Comparison of ENCODE assay signal across 1 cellular context in the genomic region with DNA sequence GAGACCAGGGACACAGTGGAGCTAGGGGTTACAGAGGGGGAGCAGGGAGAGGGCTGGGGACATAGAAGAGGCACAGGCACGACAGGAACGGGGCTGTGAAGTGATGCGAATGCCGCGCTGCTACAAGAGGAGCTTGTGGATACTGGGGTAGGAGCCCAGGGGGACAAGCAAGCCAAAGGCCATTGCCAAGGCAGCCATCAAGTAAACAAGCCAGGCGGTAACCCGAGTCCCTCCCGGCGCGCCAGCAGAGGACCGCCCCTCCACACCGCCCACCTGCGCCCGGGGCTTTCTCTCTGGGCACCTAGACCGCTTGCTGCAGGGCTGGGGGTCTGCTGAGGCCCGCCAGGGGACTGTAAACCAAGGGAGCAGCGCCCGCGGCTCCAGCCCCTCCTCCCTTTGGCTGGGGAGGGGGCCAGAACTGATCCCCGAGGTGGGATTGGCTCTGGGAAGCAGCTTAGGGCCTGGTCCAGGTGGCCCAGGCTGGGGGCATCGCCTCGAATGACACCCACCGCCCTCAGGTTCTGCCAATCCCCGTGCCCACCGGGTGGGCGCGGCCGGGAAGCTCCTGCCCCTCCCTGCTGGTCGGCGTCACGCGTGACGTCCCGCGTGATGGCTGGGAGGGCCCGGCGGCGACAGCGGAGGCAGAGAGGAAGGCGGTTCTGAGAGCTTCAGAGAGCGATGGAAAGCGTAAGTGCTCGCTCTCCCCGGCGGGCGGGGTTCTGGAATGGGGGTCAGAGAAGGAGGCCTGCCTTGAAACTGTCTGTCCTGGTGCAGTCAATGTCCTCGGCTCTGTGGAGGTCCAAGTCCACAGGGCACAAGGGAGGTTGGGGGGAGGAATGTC.
TF ChIP-seq lines count a peak whose summit lies in the region.

No MANE protein-coding gene starts in this region.

TF ChIP-seq in HEK293, 187 proteins besides CTCF, POLR2A, EP300 and RAD21 (continued from another document and continues in another):
- TF ChIP-seq MEIS1 (CRISPR knock-in tag; IDR thresholded peaks at IDR 0.05; ENCODE audit: borderline replicate concordance), result no peak
- TF ChIP-seq ZNF596 (tag by site-specific recombination; IDR thresholded peaks at IDR 0.05), result no peak
- TF ChIP-seq ZNF843 (tag by site-specific recombination; IDR thresholded peaks at IDR 0.05), result no peak
- no peak; the same call in 1 of the 2 replicates for TF ChIP-seq ZNF146 (tag by site-specific recombination; IDR thresholded peaks at IDR 0.05)
- peak; percentile 24 for TF ChIP-seq ZBTB26 (tag by site-specific recombination; optimal IDR thresholded peaks at IDR 0.05)
- no peak for TF ChIP-seq ZNF423 (tag by site-specific recombination; IDR thresholded peaks at IDR 0.05)
- TF ChIP-seq, protein P1, sequence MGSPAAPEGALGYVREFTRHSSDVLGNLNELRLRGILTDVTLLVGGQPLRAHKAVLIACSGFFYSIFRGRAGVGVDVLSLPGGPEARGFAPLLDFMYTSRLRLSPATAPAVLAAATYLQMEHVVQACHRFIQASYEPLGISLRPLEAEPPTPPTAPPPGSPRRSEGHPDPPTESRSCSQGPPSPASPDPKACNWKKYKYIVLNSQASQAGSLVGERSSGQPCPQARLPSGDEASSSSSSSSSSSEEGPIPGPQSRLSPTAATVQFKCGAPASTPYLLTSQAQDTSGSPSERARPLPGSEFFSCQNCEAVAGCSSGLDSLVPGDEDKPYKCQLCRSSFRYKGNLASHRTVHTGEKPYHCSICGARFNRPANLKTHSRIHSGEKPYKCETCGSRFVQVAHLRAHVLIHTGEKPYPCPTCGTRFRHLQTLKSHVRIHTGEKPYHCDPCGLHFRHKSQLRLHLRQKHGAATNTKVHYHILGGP (tag by site-specific recombination; IDR thresholded peaks at IDR 0.05), result no peak
- TF ChIP-seq ZNF239 (tag by site-specific recombination; IDR thresholded peaks at IDR 0.05), result no peak
- TF ChIP-seq ZNF549 (tag by site-specific recombination; IDR thresholded peaks at IDR 0.05), result no peak
- TF ChIP-seq ZNF76 (tag by site-specific recombination; IDR thresholded peaks at IDR 0.05; ENCODE audit: borderline replicate concordance, low read depth), result 0 out of 2 replicates have a peak, but pooled peaks have one; percentile 2
- TF ChIP-seq PRDM6 (tag by site-specific recombination; IDR thresholded peaks at IDR 0.05), result no peak
- peak; percentile 32; the same call in 1 of the 2 replicates for TF ChIP-seq EGR2 (tag by site-specific recombination; IDR thresholded peaks at IDR 0.05; ENCODE audit: low read depth)
- peak; percentile 45 for TF ChIP-seq GLIS2 (tag by site-specific recombination; IDR thresholded peaks at IDR 0.05)
- TF ChIP-seq ZNF248 (tag by site-specific recombination; IDR thresholded peaks at IDR 0.05), result no peak
- TF ChIP-seq GLIS1 (tag by site-specific recombination; IDR thresholded peaks at IDR 0.05), result peak; percentile 89
- no peak for TF ChIP-seq ZSCAN16 (tag by site-specific recombination; IDR thresholded peaks at IDR 0.05)
- no peak for TF ChIP-seq ZNF37A (tag by site-specific recombination; IDR thresholded peaks at IDR 0.05)
- TF ChIP-seq ZNF560 (tag by site-specific recombination; IDR thresholded peaks at IDR 0.05; ENCODE audit: borderline replicate concordance), result no peak
- TF ChIP-seq, protein P2, sequence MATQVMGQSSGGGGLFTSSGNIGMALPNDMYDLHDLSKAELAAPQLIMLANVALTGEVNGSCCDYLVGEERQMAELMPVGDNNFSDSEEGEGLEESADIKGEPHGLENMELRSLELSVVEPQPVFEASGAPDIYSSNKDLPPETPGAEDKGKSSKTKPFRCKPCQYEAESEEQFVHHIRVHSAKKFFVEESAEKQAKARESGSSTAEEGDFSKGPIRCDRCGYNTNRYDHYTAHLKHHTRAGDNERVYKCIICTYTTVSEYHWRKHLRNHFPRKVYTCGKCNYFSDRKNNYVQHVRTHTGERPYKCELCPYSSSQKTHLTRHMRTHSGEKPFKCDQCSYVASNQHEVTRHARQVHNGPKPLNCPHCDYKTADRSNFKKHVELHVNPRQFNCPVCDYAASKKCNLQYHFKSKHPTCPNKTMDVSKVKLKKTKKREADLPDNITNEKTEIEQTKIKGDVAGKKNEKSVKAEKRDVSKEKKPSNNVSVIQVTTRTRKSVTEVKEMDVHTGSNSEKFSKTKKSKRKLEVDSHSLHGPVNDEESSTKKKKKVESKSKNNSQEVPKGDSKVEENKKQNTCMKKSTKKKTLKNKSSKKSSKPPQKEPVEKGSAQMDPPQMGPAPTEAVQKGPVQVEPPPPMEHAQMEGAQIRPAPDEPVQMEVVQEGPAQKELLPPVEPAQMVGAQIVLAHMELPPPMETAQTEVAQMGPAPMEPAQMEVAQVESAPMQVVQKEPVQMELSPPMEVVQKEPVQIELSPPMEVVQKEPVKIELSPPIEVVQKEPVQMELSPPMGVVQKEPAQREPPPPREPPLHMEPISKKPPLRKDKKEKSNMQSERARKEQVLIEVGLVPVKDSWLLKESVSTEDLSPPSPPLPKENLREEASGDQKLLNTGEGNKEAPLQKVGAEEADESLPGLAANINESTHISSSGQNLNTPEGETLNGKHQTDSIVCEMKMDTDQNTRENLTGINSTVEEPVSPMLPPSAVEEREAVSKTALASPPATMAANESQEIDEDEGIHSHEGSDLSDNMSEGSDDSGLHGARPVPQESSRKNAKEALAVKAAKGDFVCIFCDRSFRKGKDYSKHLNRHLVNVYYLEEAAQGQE (tag by site-specific recombination; IDR thresholded peaks at IDR 0.05), result no peak
- no peak for TF ChIP-seq KLF17 (tag by site-specific recombination; IDR thresholded peaks at IDR 0.05)
- no peak for TF ChIP-seq ZNF138 (tag by site-specific recombination; IDR thresholded peaks at IDR 0.05; ENCODE audit: borderline replicate concordance)
- peak; percentile 89 for TF ChIP-seq HIC1 (tag by site-specific recombination; IDR thresholded peaks at IDR 0.05)
- peak; percentile 95 for TF ChIP-seq PRDM4 (tag by site-specific recombination; IDR thresholded peaks at IDR 0.05)
- TF ChIP-seq ZBTB48 (tag by site-specific recombination; IDR thresholded peaks at IDR 0.05), result peak; percentile 70
- TF ChIP-seq, protein P3, sequence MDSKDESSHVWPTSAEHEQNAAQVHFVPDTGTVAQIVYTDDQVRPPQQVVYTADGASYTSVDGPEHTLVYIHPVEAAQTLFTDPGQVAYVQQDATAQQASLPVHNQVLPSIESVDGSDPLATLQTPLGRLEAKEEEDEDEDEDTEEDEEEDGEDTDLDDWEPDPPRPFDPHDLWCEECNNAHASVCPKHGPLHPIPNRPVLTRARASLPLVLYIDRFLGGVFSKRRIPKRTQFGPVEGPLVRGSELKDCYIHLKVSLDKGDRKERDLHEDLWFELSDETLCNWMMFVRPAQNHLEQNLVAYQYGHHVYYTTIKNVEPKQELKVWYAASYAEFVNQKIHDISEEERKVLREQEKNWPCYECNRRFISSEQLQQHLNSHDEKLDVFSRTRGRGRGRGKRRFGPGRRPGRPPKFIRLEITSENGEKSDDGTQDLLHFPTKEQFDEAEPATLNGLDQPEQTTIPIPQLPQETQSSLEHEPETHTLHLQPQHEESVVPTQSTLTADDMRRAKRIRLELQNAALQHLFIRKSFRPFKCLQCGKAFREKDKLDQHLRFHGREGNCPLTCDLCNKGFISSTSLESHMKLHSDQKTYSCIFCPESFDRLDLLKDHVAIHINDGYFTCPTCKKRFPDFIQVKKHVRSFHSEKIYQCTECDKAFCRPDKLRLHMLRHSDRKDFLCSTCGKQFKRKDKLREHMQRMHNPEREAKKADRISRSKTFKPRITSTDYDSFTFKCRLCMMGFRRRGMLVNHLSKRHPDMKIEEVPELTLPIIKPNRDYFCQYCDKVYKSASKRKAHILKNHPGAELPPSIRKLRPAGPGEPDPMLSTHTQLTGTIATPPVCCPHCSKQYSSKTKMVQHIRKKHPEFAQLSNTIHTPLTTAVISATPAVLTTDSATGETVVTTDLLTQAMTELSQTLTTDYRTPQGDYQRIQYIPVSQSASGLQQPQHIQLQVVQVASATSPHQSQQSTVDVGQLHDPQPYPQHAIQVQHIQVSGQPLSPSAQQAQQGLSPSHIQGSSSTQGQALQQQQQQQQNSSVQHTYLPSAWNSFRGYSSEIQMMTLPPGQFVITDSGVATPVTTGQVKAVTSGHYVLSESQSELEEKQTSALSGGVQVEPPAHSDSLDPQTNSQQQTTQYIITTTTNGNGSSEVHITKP (tag by site-specific recombination; IDR thresholded peaks at IDR 0.05), result no peak
- peak; percentile 13; the same call in 1 of the 2 replicates for TF ChIP-seq YY2 (tag by site-specific recombination; IDR thresholded peaks at IDR 0.05)
- TF ChIP-seq ZNF23 (tag by site-specific recombination; IDR thresholded peaks at IDR 0.05; ENCODE audit: borderline replicate concordance), result no peak
- no peak for TF ChIP-seq ZNF768 (tag by site-specific recombination; IDR thresholded peaks at IDR 0.05)
- TF ChIP-seq ZNF654 (tag by site-specific recombination; IDR thresholded peaks at IDR 0.05; ENCODE audit: low read depth), result no peak
- TF ChIP-seq ZNF830 (tag by site-specific recombination; IDR thresholded peaks at IDR 0.05; ENCODE audit: low read depth), result no peak
- no peak for TF ChIP-seq ZNF169 (tag by site-specific recombination; IDR thresholded peaks at IDR 0.05)
- TF ChIP-seq ZNF658 (tag by site-specific recombination; IDR thresholded peaks at IDR 0.05), result no peak
- TF ChIP-seq KLF9 (tag by site-specific recombination; IDR thresholded peaks at IDR 0.05; ENCODE audit: low read depth), result peak; percentile 55
- no peak for TF ChIP-seq ZNF521 (tag by site-specific recombination; IDR thresholded peaks at IDR 0.05)
- TF ChIP-seq, protein P4, sequence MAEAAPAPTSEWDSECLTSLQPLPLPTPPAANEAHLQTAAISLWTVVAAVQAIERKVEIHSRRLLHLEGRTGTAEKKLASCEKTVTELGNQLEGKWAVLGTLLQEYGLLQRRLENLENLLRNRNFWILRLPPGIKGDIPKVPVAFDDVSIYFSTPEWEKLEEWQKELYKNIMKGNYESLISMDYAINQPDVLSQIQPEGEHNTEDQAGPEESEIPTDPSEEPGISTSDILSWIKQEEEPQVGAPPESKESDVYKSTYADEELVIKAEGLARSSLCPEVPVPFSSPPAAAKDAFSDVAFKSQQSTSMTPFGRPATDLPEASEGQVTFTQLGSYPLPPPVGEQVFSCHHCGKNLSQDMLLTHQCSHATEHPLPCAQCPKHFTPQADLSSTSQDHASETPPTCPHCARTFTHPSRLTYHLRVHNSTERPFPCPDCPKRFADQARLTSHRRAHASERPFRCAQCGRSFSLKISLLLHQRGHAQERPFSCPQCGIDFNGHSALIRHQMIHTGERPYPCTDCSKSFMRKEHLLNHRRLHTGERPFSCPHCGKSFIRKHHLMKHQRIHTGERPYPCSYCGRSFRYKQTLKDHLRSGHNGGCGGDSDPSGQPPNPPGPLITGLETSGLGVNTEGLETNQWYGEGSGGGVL (tag by site-specific recombination; IDR thresholded peaks at IDR 0.05), result no peak
- TF ChIP-seq ZNF677 (tag by site-specific recombination; IDR thresholded peaks at IDR 0.05), result no peak
